8 cellular contexts compared by ENCODE assay signal in genomic region chr15:90915808-90916440, GRCh38. TPM values are rescaled to one million over a fixed set of nuclear protein-coding genes. Genes with fewer than 3 reads are reported as not detected.
DNase-seq lines count a peak whose midpoint lies in the region; ATAC-seq and TF ChIP-seq lines count a peak whose summit lies in the region.
"Had no signal": no experiment of that assay in that cellular context is flagged by ENCODE, and none has a peak within 500 bp of the region (broad histone marks: within the 10 kb centered on the region; RNA-seq: fewer than 3 reads in every experiment).

No MANE protein-coding gene starts in this region.

- no peak overlapping the region for H3K9ac ChIP-seq in mesendoderm (ENCODE audit: low read length)

- no peak overlapping the region for H2BK120ac ChIP-seq in mesendoderm (ENCODE audit: low read depth, low read length)

- POLR2A ChIA-PET in CD4-positive, alpha-beta T cell (lab: Charles Lee): interaction anchor here (1.5 kb wide), 1 partner anchor 13 kb away, joined by 3 read pairs; no protein-coding TSS in a partner anchor

- no peaks in the 10 kb centered on the region for H3K27me3 ChIP-seq in CD4-positive, alpha-beta T cell (ENCODE audit: control insufficient read depth, insufficient read depth, low read length)
- H3K27me3 ChIP-seq in ascending aorta (no peaks in the 10 kb centered on the region), mesendoderm (ENCODE audit: insufficient read depth, low read length, poor library complexity) (no peaks in the 10 kb centered on the region)

- CTCF ChIA-PET in CD4-positive, alpha-beta T cell (lab: Charles Lee): no interaction called here

- no peak overlapping the region for H2AK5ac ChIP-seq in mesendoderm (ENCODE audit: low read length)

- no peaks in the 10 kb centered on the region for H3K9me3 Mint-ChIP-seq in CD4-positive, alpha-beta T cell

- H3K36me3 ChIP-seq in ascending aorta (peaks cover 87 to 97% of the 10 kb centered on the region in 2 donors), mesendoderm (ENCODE audit: control insufficient read depth, insufficient read depth, low read length) (no peaks in the 10 kb centered on the region)

- no peak overlapping the region for H3K27ac Mint-ChIP-seq in CD4-positive, alpha-beta T cell

- H3K4me2 ChIP-seq in mesendoderm (ENCODE audit: low read length): no peak overlapping the region

- no peak overlapping the region for H4K5ac ChIP-seq in mesendoderm (ENCODE audit: low read length)

- H3K9me3 ChIP-seq in CD4-positive, alpha-beta T cell (ENCODE audit: control insufficient read depth, low read length): no peaks in the 10 kb centered on the region
- H3K9me3 ChIP-seq in ascending aorta: no peaks in the 10 kb centered on the region

- DNase-seq in CD4-positive, alpha-beta T cell: no peak
- DNase-seq in ascending aorta (ENCODE audit: low spot score in 2 of 2): peak; percentile 60 to 77
- peak; percentile 28 for DNase-seq in mesendoderm
- no peak for DNase-seq in activated CD4-positive, alpha-beta T cell treated with anti-CD3 and anti-CD28 coated beads, Interleukin-2, amount 50 U/mL, for 48 hours
- DNase-seq in foreskin melanocyte: no peak
- DNase-seq in stimulated activated naive CD4-positive, alpha-beta T cell treated with Interleukin-2 at 50 U/mL for 16 hours (lab: John Stamatoyannopoulos, UW): no peak
- DNase-seq: hippocampal formation, NCI-H187 had no signal

- no peak overlapping the region for H3K4ac ChIP-seq in mesendoderm (ENCODE audit: low read depth, low read length)

- no peak overlapping the region for H3K27ac ChIP-seq in CD4-positive, alpha-beta T cell (ENCODE audit: low read depth, low read length)
- H3K27ac ChIP-seq in ascending aorta (no peak overlapping the region), mesendoderm (ENCODE audit: low read depth, low read length) (no peak overlapping the region)

- H3K36me3 Mint-ChIP-seq in CD4-positive, alpha-beta T cell (ENCODE audit: low read depth): peaks cover 90% of the 10 kb centered on the region

- H2BK15ac ChIP-seq in mesendoderm (replicated peaks; ENCODE audit: low read depth): no peak overlapping the region

- no CpG with 5 or more reads among the region's 25 CpGs for WGBS in mesendoderm (ENCODE audit: extremely low coverage, insufficient coverage, low lambda C conversion rate)

- no peak for TF ChIP-seq CTCF in CD4-positive, alpha-beta T cell (IDR thresholded peaks at IDR 0.05)
- no peak for TF ChIP-seq CTCF in ascending aorta (IDR thresholded peaks at IDR 0.05)

- H3K18ac ChIP-seq in mesendoderm (ENCODE audit: low read length): no peak overlapping the region

- H3K4me1 Mint-ChIP-seq in CD4-positive, alpha-beta T cell (ENCODE audit: low read depth): no peaks in the 10 kb centered on the region

- no peak overlapping the region for H2BK5ac ChIP-seq in mesendoderm (ENCODE audit: low read length)

- no peaks in the 10 kb centered on the region for H3K79me2 ChIP-seq in mesendoderm (ENCODE audit: control insufficient read depth, insufficient read depth, low read length)

- H3K4me3 ChIP-seq in ascending aorta: no peak overlapping the region
- H3K4me3 ChIP-seq in mesendoderm (ENCODE audit: low read length): no peak overlapping the region

- intact Hi-C loops in CD4-positive, alpha-beta T cell (cut with DNase I, micrococcal nuclease): no loop called here
- intact Hi-C loops in ascending aorta (cut with DNase I): no loop called here

- no peak overlapping the region for H3K23ac ChIP-seq in mesendoderm (ENCODE audit: low read length)

- ATAC-seq in CD4-positive, alpha-beta T cell (ENCODE audit: poor library complexity): peak; percentile 29

- H3K4me3 Mint-ChIP-seq in CD4-positive, alpha-beta T cell: no peak overlapping the region

- no peaks in the 10 kb centered on the region for H3K79me1 ChIP-seq in mesendoderm (ENCODE audit: low read length)

- no peaks in the 10 kb centered on the region for H3K4me1 ChIP-seq in ascending aorta
- H3K4me1 ChIP-seq in mesendoderm (ENCODE audit: control insufficient read depth, low read depth, low read length): no peaks in the 10 kb centered on the region

- H4K8ac ChIP-seq in mesendoderm (ENCODE audit: low read depth, low read length): no peak overlapping the region

- H3K27me3 Mint-ChIP-seq in CD4-positive, alpha-beta T cell: no peaks in the 10 kb centered on the region

- no peak overlapping the region for H3K56ac ChIP-seq in mesendoderm (ENCODE audit: low read length)

RNA-seq across cellular contexts. Expression of gene MAN2A2, which starts 12.8 kb away (rescaled TPM):
- total RNA-seq in CD4-positive, alpha-beta T cell: 100 to 1,000 TPM; 125 to 128 TPM
- 90.4 TPM for total RNA-seq in ascending aorta
- polyA plus RNA-seq in mesendoderm (2013, experiment 1 of 2): 5.4 TPM
- 7.8 TPM for polyA plus RNA-seq in mesendoderm (2013, experiment 2 of 2)

RNA-seq across cellular contexts. Expression of gene HDDC3, which starts 16.4 kb away (rescaled TPM):
- total RNA-seq in CD4-positive, alpha-beta T cell: 10 to 100 TPM in 1 of 2 experiments, 1 to 10 TPM in 1; 9.9 to 10.8 TPM
- 29.4 TPM for total RNA-seq in ascending aorta
- polyA plus RNA-seq in mesendoderm (2013, experiment 1 of 2): 11.1 TPM
- polyA plus RNA-seq in mesendoderm (2013, experiment 2 of 2): 11.3 TPM

RNA-seq across cellular contexts. Expression of gene UNC45A, which starts 19.2 kb away (rescaled TPM):
- 10 to 100 TPM; 17.6 to 18.9 TPM for total RNA-seq in CD4-positive, alpha-beta T cell
- total RNA-seq in ascending aorta: 73.5 TPM
- polyA plus RNA-seq in mesendoderm (2013, experiment 1 of 2): 21.9 TPM
- polyA plus RNA-seq in mesendoderm (2013, experiment 2 of 2): 20.8 TPM

RNA-seq across cellular contexts. Expression of gene FES, which starts 31.6 kb away (rescaled TPM):
- 1 to 10 TPM; 3.0 to 5.5 TPM for total RNA-seq in CD4-positive, alpha-beta T cell
- 65.1 TPM for total RNA-seq in ascending aorta
- 4.1 TPM for polyA plus RNA-seq in mesendoderm (2013, experiment 1 of 2)
- 4.3 TPM for polyA plus RNA-seq in mesendoderm (2013, experiment 2 of 2)

RNA-seq across cellular contexts. Expression of gene RCCD1, which starts 38.8 kb away (rescaled TPM):
- 1 to 10 TPM; 4.5 to 4.8 TPM for total RNA-seq in CD4-positive, alpha-beta T cell
- 10.0 TPM for total RNA-seq in ascending aorta
- 4.9 TPM for polyA plus RNA-seq in mesendoderm (2013, experiment 1 of 2)
- polyA plus RNA-seq in mesendoderm (2013, experiment 2 of 2): 4.8 TPM

Comparison
In these comparisons a context has a peak if more than half of its experiments do, and no peak if none do; other contexts are left out.
1. DNase-seq: peak in ascending aorta (2 of 2) and mesendoderm (single experiment); none in CD4-positive, alpha-beta T cell (0 of 10), activated CD4-positive, alpha-beta T cell treated with anti-CD3 and anti-CD28 coated beads, Interleukin-2, amount 50 U/mL, for 48 hours (0 of 2), foreskin melanocyte (single experiment) and stimulated activated naive CD4-positive, alpha-beta T cell treated with Interleukin-2 at 50 U/mL for 16 hours (single experiment).